In genomic region chr6:47358440-47359225, GRCh38 we compare ENCODE assay signal across 1 cellular context.
TF ChIP-seq lines count a peak whose summit lies in the region.

No MANE protein-coding gene starts in this region.

TF ChIP-seq in HepG2, 621 proteins besides CTCF, POLR2A, EP300 and RAD21 (continued from another document):
- no peak for TF ChIP-seq ZNF800 (CRISPR knock-in tag; IDR thresholded peaks at IDR 0.05)
